14 cellular contexts compared by ENCODE assay signal in the genomic region with DNA sequence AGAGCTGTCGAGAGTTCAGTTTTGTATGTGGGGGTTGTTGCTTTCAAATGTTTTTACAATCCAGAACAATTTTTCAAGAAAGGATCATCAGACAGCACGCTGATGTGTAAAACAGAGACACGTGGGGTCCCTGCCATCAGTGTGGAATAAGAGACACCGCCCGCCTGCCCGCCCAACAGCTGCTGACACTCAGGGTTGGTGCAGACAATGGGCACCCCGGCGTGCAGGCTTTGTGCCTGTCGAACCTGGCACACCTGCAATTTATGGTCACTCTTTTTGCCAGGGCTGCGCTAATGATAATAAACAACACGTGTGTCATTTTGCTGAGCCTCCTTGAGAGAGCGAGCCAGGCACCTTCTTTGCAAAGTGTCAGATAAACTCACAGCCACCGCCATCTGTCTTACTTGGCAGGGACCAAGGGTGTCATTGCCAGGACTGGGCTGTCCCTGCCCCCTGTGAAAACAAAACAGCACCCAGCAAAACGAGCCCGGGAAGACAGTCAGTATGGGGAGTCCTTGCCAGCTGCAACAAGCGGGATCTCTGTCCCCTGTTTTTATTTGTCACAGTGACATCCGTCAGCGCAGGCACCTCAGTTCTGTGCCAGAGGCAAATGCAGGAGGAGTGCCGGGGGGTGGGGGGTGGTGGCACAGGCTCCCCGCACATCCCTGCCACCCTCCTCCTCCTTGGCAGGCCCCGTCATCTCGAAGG.
DNase-seq lines count a peak whose midpoint lies in the region; ATAC-seq and TF ChIP-seq lines count a peak whose summit lies in the region.
"Had no signal": no experiment of that assay in that cellular context is flagged by ENCODE, and none has a peak within 500 bp of the region (broad histone marks: within the 10 kb centered on the region; RNA-seq: fewer than 3 reads in every experiment).

No MANE protein-coding gene starts in this region.

- TF ChIP-seq CTCF in upper lobe of left lung (IDR thresholded peaks at IDR 0.05) (no peak), stomach (IDR thresholded peaks at IDR 0.05) (no peak), mesothelial cell of epicardium (IDR thresholded peaks at IDR 0.05; ENCODE audit: unreplicated experiment) (no peak)

- intact Hi-C loops in left cardiac atrium (cut with DNase I) (no loop called here), stomach (cut with DNase I; ENCODE audit: low total_unique reads) (no loop called here)

- TF ChIP-seq EP300 in upper lobe of left lung (IDR thresholded peaks at IDR 0.05), result no peak
- TF ChIP-seq EP300 in stomach (IDR thresholded peaks at IDR 0.05), result no peak

- H3K27me3 Mint-ChIP-seq in mesothelial cell of epicardium (ENCODE audit: low read depth), result peaks cover 21% of the 10 kb centered on the region
- H3K27me3 Mint-ChIP-seq: activated naive CD8-positive, alpha-beta T cell treated with anti-CD3 and anti-CD28 coated beads for 36 hours had no signal

- 34 to 38% methylated on average over 16 to 22 of the region's 22 CpGs for WGBS in upper lobe of left lung, 2 donors
- WGBS in stomach, 5 donors, result 40 to 51% (median 43%) methylated on average over 22 of the region's 22 CpGs

- peaks cover 0 to 3% (median 0%) of the 10 kb centered on the region in 4 donors for H3K27me3 ChIP-seq in upper lobe of left lung
- peaks cover 0 to 55% (median 21%) of the 10 kb centered on the region in 3 donors for H3K27me3 ChIP-seq in stomach

- no peak overlapping the region for H3K4me3 Mint-ChIP-seq in mesothelial cell of epicardium
- H3K4me3 Mint-ChIP-seq: activated naive CD8-positive, alpha-beta T cell treated with anti-CD3 and anti-CD28 coated beads for 36 hours; T-helper 17 cell had no signal

- DNase-seq in SHP77 treated with DMSO at 0.1 percent for 48 hours (lab: John Stamatoyannopoulos, UW), result peak; percentile 26
- no peak for DNase-seq in SHP77 (lab: John Stamatoyannopoulos, UW)
- peak; percentile 40 for DNase-seq in NCI-H446 treated with DMSO at 0.1 percent for 48 hours (lab: John Stamatoyannopoulos, UW)
- DNase-seq in left cardiac atrium, result no peak
- DNase-seq in substantia nigra (lab: John Stamatoyannopoulos, UW), result peak in 48 of 49 donors; percentile 41 to 92 (median 78)
- no peak for DNase-seq in upper lobe of left lung
- no peak for DNase-seq in stomach
- DNase-seq in mesothelial cell of epicardium (ENCODE audit: low spot score in 2 of 2, unreplicated experiment in 2 of 2), result no peak
- DNase-seq: 8988T; activated naive CD8-positive, alpha-beta T cell treated with anti-CD3 and anti-CD28 coated beads for 36 hours; effector memory CD4-positive, alpha-beta T cell; stimulated activated CD8-positive, alpha-beta memory T cell treated with anti-CD3 and anti-CD28 coated beads, Interleukin-4, amount 100 ng/mL, for 48 hours; T-helper 17 cell had no signal

- H3K9me3 ChIP-seq in upper lobe of left lung (no peaks in the 10 kb centered on the region), stomach (no peaks in the 10 kb centered on the region)

- H3K9me3 Mint-ChIP-seq in mesothelial cell of epicardium, result peaks cover 3% of the 10 kb centered on the region
- H3K9me3 Mint-ChIP-seq: activated naive CD8-positive, alpha-beta T cell treated with anti-CD3 and anti-CD28 coated beads for 36 hours had no signal

- ATAC-seq in left cardiac atrium (peak; percentile 85 to 87), upper lobe of left lung (ENCODE audit: low FRiP score in 2 of 2) (no peak)
- ATAC-seq: T-helper 17 cell had no signal

- no peak overlapping the region for H3K27ac Mint-ChIP-seq in mesothelial cell of epicardium
- H3K27ac Mint-ChIP-seq: activated naive CD8-positive, alpha-beta T cell treated with anti-CD3 and anti-CD28 coated beads for 36 hours; T-helper 17 cell had no signal

- H3K4me3 ChIP-seq in upper lobe of left lung (no peak overlapping the region), stomach (no peak overlapping the region)
- H3K4me3 ChIP-seq: smooth muscle cell had no signal

- no peak for TF ChIP-seq POLR2A in upper lobe of left lung (IDR thresholded peaks at IDR 0.05)
- no peak for TF ChIP-seq POLR2A in stomach (IDR thresholded peaks at IDR 0.05)

- H3K36me3 Mint-ChIP-seq in mesothelial cell of epicardium, result no peaks in the 10 kb centered on the region
- H3K36me3 Mint-ChIP-seq: activated naive CD8-positive, alpha-beta T cell treated with anti-CD3 and anti-CD28 coated beads for 36 hours had no signal

- peaks cover 5% of the 10 kb centered on the region for H3K4me1 Mint-ChIP-seq in mesothelial cell of epicardium
- H3K4me1 Mint-ChIP-seq: activated naive CD8-positive, alpha-beta T cell treated with anti-CD3 and anti-CD28 coated beads for 36 hours had no signal

- peak overlapping the region; percentile 98 for H3K27ac ChIP-seq in substantia nigra (ENCODE audit: low read depth, low read length, poor library complexity, severe bottlenecking)
- no peak overlapping the region for H3K27ac ChIP-seq in upper lobe of left lung
- no peak overlapping the region for H3K27ac ChIP-seq in stomach

- H3K36me3 ChIP-seq in upper lobe of left lung (no peaks in the 10 kb centered on the region), stomach (no peaks in the 10 kb centered on the region)

- peaks cover 8 to 30% (median 25%) of the 10 kb centered on the region in 4 donors for H3K4me1 ChIP-seq in upper lobe of left lung
- peaks cover 0 to 38% (median 8%) of the 10 kb centered on the region in 4 donors for H3K4me1 ChIP-seq in stomach

Comparison
In these comparisons a context has a peak if more than half of its experiments do, and no peak if none do; other contexts are left out.
1. DNase-seq: peak in SHP77 treated with DMSO at 0.1 percent for 48 hours (single experiment), NCI-H446 treated with DMSO at 0.1 percent for 48 hours (single experiment) and substantia nigra (48 of 49); none in SHP77 (0 of 2), left cardiac atrium (single experiment), upper lobe of left lung (0 of 2), stomach (single experiment) and mesothelial cell of epicardium (0 of 2).
2. ATAC-seq: peak in left cardiac atrium (2 of 2); none in upper lobe of left lung (0 of 2).